3 cellular contexts compared by ENCODE assay signal in genomic region chr3:72112435-72112834, GRCh38.
TF ChIP-seq lines count a peak whose summit lies in the region.

No MANE protein-coding gene starts in this region.

TF ChIP-seq in HepG2, 621 proteins besides CTCF, POLR2A, EP300 and RAD21:
- TF ChIP-seq ZNF280D (CRISPR knock-in tag; IDR thresholded peaks at IDR 0.05) (no peak), ZNF768 (CRISPR knock-in tag; IDR thresholded peaks at IDR 0.05) (peak; percentile 43; the same call in 1 of the 2 replicates), JUN (CRISPR knock-in tag; IDR thresholded peaks at IDR 0.05) (no peak), SRSF1 (optimal IDR thresholded peaks at IDR 0.05; ENCODE audit: low read depth, low read length) (no peak)

TF ChIP-seq in HEK293, 187 proteins besides CTCF, POLR2A, EP300 and RAD21 (continued from another document):
- TF ChIP-seq ZSCAN30 (tag by site-specific recombination; IDR thresholded peaks at IDR 0.05) (no peak), SETDB1 (IDR thresholded peaks at IDR 0.05; ENCODE audit: insufficient read length, low read length) (no peak)
TF ChIP-seq in HEK293: peak in this region for 1.

TF ChIP-seq in H1, 55 proteins besides CTCF, POLR2A, EP300 and RAD21 (continued from another document):
- TF ChIP-seq GABPA (IDR thresholded peaks at IDR 0.05; ENCODE audit: borderline replicate concordance, insufficient read depth, low read length) (no peak), FOSL1 (IDR thresholded peaks at IDR 0.05; ENCODE audit: insufficient read depth, low read depth, low read length) (no peak), KDM1A (IDR thresholded peaks at IDR 0.05; ENCODE audit: borderline replicate concordance, low read length) (0 out of 2 replicates have a peak, but pooled peaks have one; percentile 64), NANOG (IDR thresholded peaks at IDR 0.05; ENCODE audit: insufficient read depth, low read depth, low read length, poor library complexity, severe bottlenecking) (no peak), SIRT6 (IDR thresholded peaks at IDR 0.05; ENCODE audit: low read length) (no peak), EZH2 (IDR thresholded peaks at IDR 0.05; ENCODE audit: low read depth, low read length, severe bottlenecking) (no peak)
